ENCODE assay signal across 17 cellular contexts in genomic region chr3:55609230-55610100, GRCh38.
A peak's percentile ranks its signal among the peaks of the same experiment; 100 is the strongest.
DNase-seq lines count a peak whose midpoint lies in the region; ATAC-seq and TF ChIP-seq lines count a peak whose summit lies in the region.
"Had no signal": no experiment of that assay in that cellular context is flagged by ENCODE, and none has a peak within 500 bp of the region (broad histone marks: within the 10 kb centered on the region; RNA-seq: fewer than 3 reads in every experiment).

No MANE protein-coding gene starts in this region.

- H3K4me3 ChIP-seq in OCI-LY1 (ENCODE audit: low read depth, low read length, poor library complexity, severe bottlenecking) (no peak overlapping the region), epithelial cell of proximal tubule (ENCODE audit: low read depth, low read length) (no peak overlapping the region), testis (peak overlapping the region; percentile 19 to 40)
- H3K4me3 ChIP-seq: heart left ventricle, prostate gland had no signal

- H3K4me2 ChIP-seq in OCI-LY1 (ENCODE audit: low read length) = no peak overlapping the region

- H3K27ac ChIP-seq in OCI-LY1 (ENCODE audit: low read depth, low read length, poor library complexity, severe bottlenecking) = no peak overlapping the region
- H3K27ac ChIP-seq in testis = peak overlapping the region in 1 of 2 donors; percentile 17
- H3K27ac ChIP-seq: epithelial cell of prostate, heart left ventricle, prostate gland had no signal

- intact Hi-C loops in testis (cut with DNase I; ENCODE audit: low total_unique reads) = no loop called here

- no peak for TF ChIP-seq POLR2A in testis (IDR thresholded peaks at IDR 0.05)

- TF ChIP-seq CTCF in OCI-LY1 (IDR thresholded peaks at IDR 0.05; ENCODE audit: low read length) (peak; percentile 40; the same call in 1 of the 2 replicates), epithelial cell of proximal tubule (conservative IDR thresholded peaks at IDR 0.05; ENCODE audit: low read depth, low read length) (peak; percentile 40), testis (IDR thresholded peaks at IDR 0.05) (peak in 1 of 3 experiments; percentile 15)

- H3K9me2 ChIP-seq in OCI-LY1 (ENCODE audit: low read depth, low read length) = no peaks in the 10 kb centered on the region

- WGBS in testis, 2 donors = 47 to 59% methylated on average over 13 of the region's 13 CpGs

- H3K9ac ChIP-seq in OCI-LY1 (ENCODE audit: low read length) = no peak overlapping the region

- ATAC-seq in GM18502 (IDR thresholded peaks at IDR 0.05; ENCODE audit: poor library complexity, unreplicated experiment) = no peak
- ATAC-seq: activated T-cell treated with anti-CD3 and anti-CD28 coated beads, Interleukin-2, amount 50 U/mL, for 4 hours; heart left ventricle; left colon had no signal

- H3K27me3 ChIP-seq in OCI-LY1 (ENCODE audit: insufficient read depth, low read length) (no peaks in the 10 kb centered on the region), testis (no peaks in the 10 kb centered on the region)

- H3K36me3 ChIP-seq in OCI-LY1 (ENCODE audit: insufficient read depth, low read length) (no peaks in the 10 kb centered on the region), testis (ENCODE audit: low read depth, missing control alignments) (no peaks in the 10 kb centered on the region)
- H3K36me3 ChIP-seq: heart left ventricle, prostate gland had no signal

- H3K9me3 ChIP-seq in OCI-LY1 (ENCODE audit: low read length) (no peaks in the 10 kb centered on the region), testis (no peaks in the 10 kb centered on the region)
- H3K9me3 ChIP-seq: heart left ventricle, prostate gland had no signal

- H3F3A ChIP-seq in OCI-LY1 (ENCODE audit: insufficient read depth, low read length) = no peaks in the 10 kb centered on the region

- H3K79me2 ChIP-seq in OCI-LY1 (ENCODE audit: insufficient read depth, low read length) = no peaks in the 10 kb centered on the region

- H2AFZ ChIP-seq in OCI-LY1 (ENCODE audit: low read length) = no peak overlapping the region

- peaks cover 39% of the 10 kb centered on the region for H3K4me1 ChIP-seq in OCI-LY1 (ENCODE audit: insufficient read depth, low read length, severe bottlenecking)
- H3K4me1 ChIP-seq in testis = peaks cover 25% of the 10 kb centered on the region
- H3K4me1 ChIP-seq: heart left ventricle, prostate gland had no signal

- H4K20me1 ChIP-seq in OCI-LY1 (ENCODE audit: insufficient read depth, low read length) = no peaks in the 10 kb centered on the region

- DNase-seq in DMS53 (lab: John Stamatoyannopoulos, UW) (peak; percentile 1), DMS53 treated with DMSO at 0.1 percent for 48 hours (lab: John Stamatoyannopoulos, UW; ENCODE audit: unreplicated experiment) (no peak), epithelial cell of proximal tubule (ENCODE audit: low read depth) (no peak), testis (peak; percentile 85), dedifferentiated amniotic fluid mesenchymal stem cell (ENCODE audit: extremely low spot score) (no peak), NCI-H2227 (lab: John Stamatoyannopoulos, UW; ENCODE audit: unreplicated experiment) (no peak)
- DNase-seq: activated T-cell treated with anti-CD3 and anti-CD28 coated beads, Interleukin-2, amount 50 U/mL, for 4 hours; heart left ventricle; left colon; NCI-H1048; NK-92 treated with Interleukin-12 subunit alpha and Interleukin-12 subunit beta, amount 100 ng/mL, for 24 hours; SIG-M5; T-helper 9 cell had no signal

Comparison
In these comparisons a context has a peak if more than half of its experiments do, and no peak if none do; other contexts are left out.
1. DNase-seq: peak in DMS53 (single experiment) and testis (single experiment); none in DMS53 treated with DMSO at 0.1 percent for 48 hours (single experiment), epithelial cell of proximal tubule (single experiment), dedifferentiated amniotic fluid mesenchymal stem cell (single experiment) and NCI-H2227 (single experiment).
2. H3K4me3 ChIP-seq: peak in testis (2 of 2); none in OCI-LY1 (single experiment) and epithelial cell of proximal tubule (single experiment).